Comparison of ENCODE assay signal across 19 cellular contexts in genomic region chr6:36539814-36540568, GRCh38. TPM values are rescaled to one million over a fixed set of nuclear protein-coding genes. Genes with fewer than 3 reads are reported as not detected.
DNase-seq lines count a peak whose midpoint lies in the region; ATAC-seq and TF ChIP-seq lines count a peak whose summit lies in the region.
"Had no signal": no experiment of that assay in that cellular context is flagged by ENCODE, and none has a peak within 500 bp of the region (broad histone marks: within the 10 kb centered on the region; RNA-seq: fewer than 3 reads in every experiment).

No MANE protein-coding gene starts in this region.

- H3K27ac Mint-ChIP-seq in activated T-helper 2 cell treated with anti-CD3 and anti-CD28 coated beads, Interferon-gamma antibody, Interleukin-2, Interleukin-4, amounts not matched to agents 10 μg/mL and 5 μg/mL and 100 μg/mL, durations not matched to agents 14 hours and 24 hours and 36 hours: peak overlapping the region; percentile 72
- H3K27ac Mint-ChIP-seq: B cell, memory B cell had no signal

- peaks cover 63% of the 10 kb centered on the region for H3K36me3 Mint-ChIP-seq in activated T-helper 2 cell treated with anti-CD3 and anti-CD28 coated beads, Interferon-gamma antibody, Interleukin-2, Interleukin-4, amounts not matched to agents 10 μg/mL and 5 μg/mL and 100 μg/mL, durations not matched to agents 14 hours and 24 hours and 36 hours (ENCODE audit: low read depth)

- no peaks in the 10 kb centered on the region for H3K9me3 Mint-ChIP-seq in activated T-helper 2 cell treated with anti-CD3 and anti-CD28 coated beads, Interferon-gamma antibody, Interleukin-2, Interleukin-4, amounts not matched to agents 10 μg/mL and 5 μg/mL and 100 μg/mL, durations not matched to agents 14 hours and 24 hours and 36 hours
- H3K9me3 Mint-ChIP-seq: memory B cell had no signal

- DNase-seq in Right ventricle myocardium inferior (ENCODE audit: missing footprints) (no peak), cardiac septum (ENCODE audit: low spot score) (no peak), heart right ventricle (peak in 1 of 2 donors; percentile 41), NCI-H1694 (lab: John Stamatoyannopoulos, UW) (no peak), Ammon's horn (ENCODE audit: low spot score) (no peak), A172 (ENCODE audit: low spot score) (no peak)
- no peak for DNase-seq in activated T-helper 2 cell treated with anti-CD3 and anti-CD28 coated beads, Interferon-gamma antibody, Interleukin-2, Interleukin-4, amounts not matched to agents 10 μg/mL and 5 μg/mL and 100 μg/mL, durations not matched to agents 14 hours and 24 hours and 36 hours (ENCODE audit: low spot score)
- DNase-seq: activated CD4-positive, alpha-beta T cell treated with anti-CD3 and anti-CD28 coated beads, Interleukin-2, amount 50 U/mL, for 1 hour; amniotic stem cell; cortex of kidney; DND-41; KG1; NCI-H524 treated with DMSO at 0.1 percent for 48 hours; stimulated activated CD8-positive, alpha-beta memory T cell treated with anti-CD3 and anti-CD28 coated beads, Interleukin-4, amount 100 ng/mL, for 48 hours had no signal

- peaks cover 8 to 57% (median 42%) of the 10 kb centered on the region in 9 donors for H3K4me1 ChIP-seq in heart right ventricle
- H3K4me1 ChIP-seq in thymus (ENCODE audit: control insufficient read depth, insufficient read depth, low read length): peaks cover 9% of the 10 kb centered on the region
- H3K4me1 ChIP-seq: parathyroid adenoma had no signal

- ATAC-seq in Right ventricle myocardium inferior (peak; percentile 90), heart right ventricle (peak; percentile 56 to 96 (median 89))
- ATAC-seq: Panc1 had no signal

- intact Hi-C loops in Right ventricle myocardium inferior (cut with DNase I) (no loop called here), cardiac septum (cut with DNase I) (no loop called here), heart right ventricle (cut with DNase I) (loop anchor here in 4 of 10 donors (10.0 kb wide), 3 partner anchors 55 to 445 kb away; partner anchors contain the start of genes SRSF3 (in 2 of the 4), KCTD20 (in 1 of the 4), MTCH1 (in 1 of the 4) and PXT1 (in 1 of the 4))
- intact Hi-C loops in activated T-helper 2 cell treated with anti-CD3 and anti-CD28 coated beads, Interferon-gamma antibody, Interleukin-2, Interleukin-4, amounts not matched to agents 10 μg/mL and 5 μg/mL and 100 μg/mL, durations not matched to agents 14 hours and 24 hours and 36 hours (cut with micrococcal nuclease): no loop called here

- H3K27me3 ChIP-seq in heart right ventricle (no peaks in the 10 kb centered on the region), thymus (ENCODE audit: control insufficient read depth, insufficient read depth) (no peaks in the 10 kb centered on the region)

- H3K4me3 ChIP-seq in heart right ventricle: no peak overlapping the region
- H3K4me3 ChIP-seq in thymus (ENCODE audit: low read length): no peak overlapping the region

- TF ChIP-seq CTCF in heart right ventricle (IDR thresholded peaks at IDR 0.05): peak in 7 of 9 donors; percentile 10 to 56 (median 34)

- H3K9me3 ChIP-seq in heart right ventricle: no peaks in the 10 kb centered on the region
- H3K9me3 ChIP-seq in thymus (ENCODE audit: control insufficient read depth): no peaks in the 10 kb centered on the region

- no peaks in the 10 kb centered on the region for H3K27me3 Mint-ChIP-seq in activated T-helper 2 cell treated with anti-CD3 and anti-CD28 coated beads, Interferon-gamma antibody, Interleukin-2, Interleukin-4, amounts not matched to agents 10 μg/mL and 5 μg/mL and 100 μg/mL, durations not matched to agents 14 hours and 24 hours and 36 hours (ENCODE audit: low read depth)
- H3K27me3 Mint-ChIP-seq: B cell, memory B cell had no signal

- peak overlapping the region in 8 of 10 donors; percentile 46 to 85 (median 74) for H3K27ac ChIP-seq in heart right ventricle
- peak overlapping the region; percentile 70 for H3K27ac ChIP-seq in thymus (ENCODE audit: low read depth)
- H3K27ac ChIP-seq: parathyroid adenoma had no signal

- WGBS in heart right ventricle, 2 donors: 57 to 58% methylated on average over 4 of the region's 4 CpGs
- WGBS in thymus: 93% methylated on average over 4 of the region's 4 CpGs

- H3K4me1 Mint-ChIP-seq in activated T-helper 2 cell treated with anti-CD3 and anti-CD28 coated beads, Interferon-gamma antibody, Interleukin-2, Interleukin-4, amounts not matched to agents 10 μg/mL and 5 μg/mL and 100 μg/mL, durations not matched to agents 14 hours and 24 hours and 36 hours (ENCODE audit: low read depth): peaks cover 37% of the 10 kb centered on the region

- no peak overlapping the region for H3K4me3 Mint-ChIP-seq in activated T-helper 2 cell treated with anti-CD3 and anti-CD28 coated beads, Interferon-gamma antibody, Interleukin-2, Interleukin-4, amounts not matched to agents 10 μg/mL and 5 μg/mL and 100 μg/mL, durations not matched to agents 14 hours and 24 hours and 36 hours (ENCODE audit: low read depth)
- H3K4me3 Mint-ChIP-seq: B cell, memory B cell had no signal

- H3K36me3 ChIP-seq in heart right ventricle (peaks cover 0 to 76% (median 19%) of the 10 kb centered on the region in 9 donors), thymus (ENCODE audit: control insufficient read depth, insufficient read depth) (peaks cover 25% of the 10 kb centered on the region)

RNA-seq across cellular contexts. Expression of gene STK38, which starts 7.3 kb away (rescaled TPM):
- 22.6 TPM for total RNA-seq in Right ventricle myocardium inferior
- total RNA-seq in cardiac septum: 31.6 TPM
- 22.9 and 25.0 TPM in 2 replicates for total RNA-seq in activated T-helper 2 cell treated with anti-CD3 and anti-CD28 coated beads, Interferon-gamma antibody, Interleukin-2, Interleukin-4, amounts not matched to agents 10 μg/mL and 5 μg/mL and 100 μg/mL, durations not matched to agents 14 hours and 24 hours and 36 hours
- 10 to 100 TPM; 13.2 to 23.8 (median 21.5) TPM for total RNA-seq in heart right ventricle
- polyA plus RNA-seq in heart right ventricle: 10 to 100 TPM; 12.9 to 22.1 TPM
- 50.0 TPM for polyA plus RNA-seq in thymus
- 23.7 and 25.3 TPM in 2 replicates for total RNA-seq in A172 (2014; rRNA removed; shearing (Covaris generic))

RNA-seq across cellular contexts. Expression of gene SRSF3, which starts 54.2 kb away (rescaled TPM):
- 119 TPM for total RNA-seq in Right ventricle myocardium inferior
- total RNA-seq in cardiac septum: 148 TPM
- total RNA-seq in activated T-helper 2 cell treated with anti-CD3 and anti-CD28 coated beads, Interferon-gamma antibody, Interleukin-2, Interleukin-4, amounts not matched to agents 10 μg/mL and 5 μg/mL and 100 μg/mL, durations not matched to agents 14 hours and 24 hours and 36 hours: 512 and 541 TPM in 2 replicates
- 100 to 1,000 TPM; 105 to 196 (median 131) TPM for total RNA-seq in heart right ventricle
- 100 to 1,000 TPM; 122 to 175 TPM for polyA plus RNA-seq in heart right ventricle
- 299 TPM for polyA plus RNA-seq in thymus
- total RNA-seq in A172 (2014; rRNA removed; shearing (Covaris generic)): 238 and 255 TPM in 2 replicates
